8 cellular contexts compared by ENCODE assay signal in genomic region chr9:132240860-132241482, GRCh38.
DNase-seq lines count a peak whose midpoint lies in the region; ATAC-seq, FAIRE-seq and TF ChIP-seq lines count a peak whose summit lies in the region.

No MANE protein-coding gene starts in this region.

- H3K27ac ChIP-seq in A549 (peak overlapping the region in 1 of 2 experiments; percentile 79; a peak in 4 of 6 replicates), small intestine (ENCODE audit: low read depth in 1 of 2, low read length in 1 of 2) (peak overlapping the region in 1 of 2 donors; percentile 74)

- WGBS in A549 (ENCODE audit: missing lambda C conversion rate), result 43% methylated on average over 19 of the region's 62 CpGs
- WGBS in small intestine, 3 donors, result 3% methylated on average over 52 to 62 of the region's 62 CpGs

- TF ChIP-seq EP300 in A549 (IDR thresholded peaks at IDR 0.05), result no peak

- no peak for TF ChIP-seq RAD21 in A549 (conservative IDR thresholded peaks at IDR 0.05 in 1 of 2, IDR thresholded peaks at IDR 0.05 in 1 of 2)

- 0 out of 2 replicates have a peak, but pooled peaks have one; percentile 13 for TF ChIP-seq POLR2A in A549 (IDR thresholded peaks at IDR 0.05; ENCODE audit: low read length)

- POLR2A ChIA-PET in A549 (lab: Yijun Ruan, JAX), result no interaction called here

- DNase-seq in A549 (ENCODE audit: low read depth in 1 of 2, low spot score in 1 of 2) (peak; percentile 86 to 97), NCI-H345 treated with DMSO at 0.1 percent for 48 hours (lab: John Stamatoyannopoulos, UW; ENCODE audit: unreplicated experiment) (peak; percentile 67), cardiac fibroblast (ENCODE audit: low read depth in 2 of 2) (peak; percentile 88 to 97), inferior parietal cortex (ENCODE audit: extremely low spot score) (peak; percentile 58), small intestine (peak; percentile 96)
- DNase-seq in activated CD4-positive, CD25-positive, alpha-beta regulatory T cell (lab: John Stamatoyannopoulos, UW), result peak; percentile 98 to 100 (median 100)

- H3K4me3 ChIP-seq in A549, result peak overlapping the region; percentile 78
- peak overlapping the region; percentile 57 to 58 for H3K4me3 ChIP-seq in cardiac fibroblast (replicated peaks in 1 of 2; ENCODE audit: low read depth in 2 of 2, low read length in 2 of 2)
- peak overlapping the region in 1 of 2 donors; percentile 74 for H3K4me3 ChIP-seq in small intestine (ENCODE audit: low read depth in 1 of 2, low read length in 2 of 2)

- H3K36me3 ChIP-seq in small intestine (ENCODE audit: control insufficient read depth in 2 of 2, insufficient read depth in 2 of 2, low read length in 2 of 2), result no peaks in the 10 kb centered on the region

- ATAC-seq in A549 (peak; percentile 67 to 88), GM18873 (IDR thresholded peaks at IDR 0.05; ENCODE audit: low FRiP score, unreplicated experiment) (peak; percentile 36), HG03139 (IDR thresholded peaks at IDR 0.05; ENCODE audit: unreplicated experiment) (peak; percentile 77)

- TF ChIP-seq CTCF in A549 (IDR thresholded peaks at IDR 0.05) (no peak), cardiac fibroblast (IDR thresholded peaks at IDR 0.05; ENCODE audit: low read depth, low read length) (no peak)

- FAIRE-seq in A549 (lab: Jason Lieb, UNC), result no peak
- no peak for FAIRE-seq in small intestine (lab: Jason Lieb, UNC)

- peak overlapping the region; percentile 100 for H3K4me2 ChIP-seq in A549

- CTCF ChIA-PET in A549 (lab: Yijun Ruan, JAX), result interaction anchor here (1.0 to 10.6 kb wide), 6 partner anchors 8 to 480 kb away, joined by 5 to 232 read pairs (median 70); partner anchors contain the start of gene NTNG2

- no peaks in the 10 kb centered on the region for H3K9me3 ChIP-seq in A549
- H3K9me3 ChIP-seq in small intestine (ENCODE audit: control insufficient read depth, low read depth), result no peaks in the 10 kb centered on the region

- peaks cover 16% of the 10 kb centered on the region; the same call in 2 of the 3 replicates for H3K4me1 ChIP-seq in A549
- H3K4me1 ChIP-seq in small intestine (ENCODE audit: control insufficient read depth in 2 of 2, insufficient read depth in 1 of 2, low read depth in 1 of 2, low read length in 1 of 2), result no peaks in the 10 kb centered on the region

- no peaks in the 10 kb centered on the region for H3K27me3 ChIP-seq in small intestine (ENCODE audit: control insufficient read depth in 2 of 2, insufficient read depth in 2 of 2, low read length in 2 of 2)

TF ChIP-seq in A549, 52 proteins besides CTCF, POLR2A, EP300 and RAD21:
- TF ChIP-seq ZSCAN20 (CRISPR knock-in tag; IDR thresholded peaks at IDR 0.05) (no peak), HOXB5 (CRISPR knock-in tag; IDR thresholded peaks at IDR 0.05) (no peak)
- TF ChIP-seq, protein P1, sequence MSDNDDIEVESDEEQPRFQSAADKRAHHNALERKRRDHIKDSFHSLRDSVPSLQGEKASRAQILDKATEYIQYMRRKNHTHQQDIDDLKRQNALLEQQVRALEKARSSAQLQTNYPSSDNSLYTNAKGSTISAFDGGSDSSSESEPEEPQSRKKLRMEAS (IDR thresholded peaks at IDR 0.05), result peak; percentile 34; the same call in 1 of the 2 replicates
- TF ChIP-seq, protein P2, sequence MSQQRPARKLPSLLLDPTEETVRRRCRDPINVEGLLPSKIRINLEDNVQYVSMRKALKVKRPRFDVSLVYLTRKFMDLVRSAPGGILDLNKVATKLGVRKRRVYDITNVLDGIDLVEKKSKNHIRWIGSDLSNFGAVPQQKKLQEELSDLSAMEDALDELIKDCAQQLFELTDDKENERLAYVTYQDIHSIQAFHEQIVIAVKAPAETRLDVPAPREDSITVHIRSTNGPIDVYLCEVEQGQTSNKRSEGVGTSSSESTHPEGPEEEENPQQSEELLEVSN (IDR thresholded peaks at IDR 0.05; ENCODE audit: borderline replicate concordance, low read depth), result peak; percentile 60; the same call in 1 of the 2 replicates
